Comparison of ENCODE assay signal across 1 cellular context in the genomic region with DNA sequence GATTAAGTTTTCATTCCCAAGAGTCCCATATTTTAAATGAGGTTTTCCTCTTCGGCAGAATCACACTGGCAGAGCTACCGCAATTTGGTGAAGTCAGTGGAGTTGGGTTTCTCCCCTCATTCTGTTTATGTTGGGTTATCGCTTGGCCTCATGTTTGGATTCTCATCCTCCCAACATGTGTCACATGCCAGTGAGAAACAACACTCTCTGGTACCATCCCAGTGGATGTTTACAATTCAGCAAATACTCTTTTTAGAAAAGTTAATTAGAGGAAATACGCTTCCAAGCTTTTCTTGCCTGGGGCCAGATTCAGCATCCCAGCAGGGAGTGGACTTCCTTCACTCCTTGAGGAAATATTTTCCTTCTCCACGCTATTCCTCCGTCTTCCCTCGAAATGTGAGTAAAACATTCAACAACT.
TF ChIP-seq lines count a peak whose summit lies in the region.

No MANE protein-coding gene starts in this region.

TF ChIP-seq in GM23338, 12 proteins besides CTCF, POLR2A, EP300 and RAD21 (continued from another document):
- TF ChIP-seq, protein P1, sequence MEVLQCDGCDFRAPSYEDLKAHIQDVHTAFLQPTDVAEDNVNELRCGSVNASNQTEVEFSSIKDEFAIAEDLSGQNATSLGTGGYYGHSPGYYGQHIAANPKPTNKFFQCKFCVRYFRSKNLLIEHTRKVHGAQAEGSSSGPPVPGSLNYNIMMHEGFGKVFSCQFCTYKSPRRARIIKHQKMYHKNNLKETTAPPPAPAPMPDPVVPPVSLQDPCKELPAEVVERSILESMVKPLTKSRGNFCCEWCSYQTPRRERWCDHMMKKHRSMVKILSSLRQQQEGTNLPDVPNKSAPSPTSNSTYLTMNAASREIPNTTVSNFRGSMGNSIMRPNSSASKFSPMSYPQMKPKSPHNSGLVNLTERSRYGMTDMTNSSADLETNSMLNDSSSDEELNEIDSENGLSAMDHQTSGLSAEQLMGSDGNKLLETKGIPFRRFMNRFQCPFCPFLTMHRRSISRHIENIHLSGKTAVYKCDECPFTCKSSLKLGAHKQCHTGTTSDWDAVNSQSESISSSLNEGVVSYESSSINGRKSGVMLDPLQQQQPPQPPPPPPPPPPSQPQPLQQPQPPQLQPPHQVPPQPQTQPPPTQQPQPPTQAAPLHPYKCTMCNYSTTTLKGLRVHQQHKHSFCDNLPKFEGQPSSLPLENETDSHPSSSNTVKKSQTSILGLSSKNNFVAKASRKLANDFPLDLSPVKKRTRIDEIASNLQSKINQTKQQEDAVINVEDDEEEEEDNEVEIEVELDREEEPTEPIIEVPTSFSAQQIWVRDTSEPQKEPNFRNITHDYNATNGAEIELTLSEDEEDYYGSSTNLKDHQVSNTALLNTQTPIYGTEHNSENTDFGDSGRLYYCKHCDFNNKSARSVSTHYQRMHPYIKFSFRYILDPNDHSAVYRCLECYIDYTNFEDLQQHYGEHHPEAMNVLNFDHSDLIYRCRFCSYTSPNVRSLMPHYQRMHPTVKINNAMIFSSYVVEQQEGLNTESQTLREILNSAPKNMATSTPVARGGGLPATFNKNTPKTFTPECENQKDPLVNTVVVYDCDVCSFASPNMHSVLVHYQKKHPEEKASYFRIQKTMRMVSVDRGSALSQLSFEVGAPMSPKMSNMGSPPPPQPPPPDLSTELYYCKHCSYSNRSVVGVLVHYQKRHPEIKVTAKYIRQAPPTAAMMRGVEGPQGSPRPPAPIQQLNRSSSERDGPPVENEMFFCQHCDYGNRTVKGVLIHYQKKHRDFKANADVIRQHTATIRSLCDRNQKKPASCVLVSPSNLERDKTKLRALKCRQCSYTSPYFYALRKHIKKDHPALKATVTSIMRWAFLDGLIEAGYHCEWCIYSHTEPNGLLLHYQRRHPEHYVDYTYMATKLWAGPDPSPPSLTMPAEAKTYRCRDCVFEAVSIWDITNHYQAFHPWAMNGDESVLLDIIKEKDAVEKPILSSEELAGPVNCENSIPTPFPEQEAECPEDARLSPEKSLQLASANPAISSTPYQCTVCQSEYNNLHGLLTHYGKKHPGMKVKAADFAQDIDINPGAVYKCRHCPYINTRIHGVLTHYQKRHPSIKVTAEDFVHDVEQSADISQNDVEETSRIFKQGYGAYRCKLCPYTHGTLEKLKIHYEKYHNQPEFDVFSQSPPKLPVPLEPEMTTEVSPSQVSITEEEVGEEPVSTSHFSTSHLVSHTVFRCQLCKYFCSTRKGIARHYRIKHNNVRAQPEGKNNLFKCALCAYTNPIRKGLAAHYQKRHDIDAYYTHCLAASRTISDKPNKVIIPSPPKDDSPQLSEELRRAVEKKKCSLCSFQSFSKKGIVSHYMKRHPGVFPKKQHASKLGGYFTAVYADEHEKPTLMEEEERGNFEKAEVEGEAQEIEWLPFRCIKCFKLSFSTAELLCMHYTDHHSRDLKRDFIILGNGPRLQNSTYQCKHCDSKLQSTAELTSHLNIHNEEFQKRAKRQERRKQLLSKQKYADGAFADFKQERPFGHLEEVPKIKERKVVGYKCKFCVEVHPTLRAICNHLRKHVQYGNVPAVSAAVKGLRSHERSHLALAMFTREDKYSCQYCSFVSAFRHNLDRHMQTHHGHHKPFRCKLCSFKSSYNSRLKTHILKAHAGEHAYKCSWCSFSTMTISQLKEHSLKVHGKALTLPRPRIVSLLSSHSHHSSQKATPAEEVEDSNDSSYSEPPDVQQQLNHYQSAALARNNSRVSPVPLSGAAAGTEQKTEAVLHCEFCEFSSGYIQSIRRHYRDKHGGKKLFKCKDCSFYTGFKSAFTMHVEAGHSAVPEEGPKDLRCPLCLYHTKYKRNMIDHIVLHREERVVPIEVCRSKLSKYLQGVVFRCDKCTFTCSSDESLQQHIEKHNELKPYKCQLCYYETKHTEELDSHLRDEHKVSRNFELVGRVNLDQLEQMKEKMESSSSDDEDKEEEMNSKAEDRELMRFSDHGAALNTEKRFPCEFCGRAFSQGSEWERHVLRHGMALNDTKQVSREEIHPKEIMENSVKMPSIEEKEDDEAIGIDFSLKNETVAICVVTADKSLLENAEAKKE (CRISPR knock-in tag; IDR thresholded peaks at IDR 0.05), result no peak
- no peak for TF ChIP-seq POLR2AphosphoS5 (IDR thresholded peaks at IDR 0.05; ENCODE audit: low read depth)
- TF ChIP-seq, protein P2, sequence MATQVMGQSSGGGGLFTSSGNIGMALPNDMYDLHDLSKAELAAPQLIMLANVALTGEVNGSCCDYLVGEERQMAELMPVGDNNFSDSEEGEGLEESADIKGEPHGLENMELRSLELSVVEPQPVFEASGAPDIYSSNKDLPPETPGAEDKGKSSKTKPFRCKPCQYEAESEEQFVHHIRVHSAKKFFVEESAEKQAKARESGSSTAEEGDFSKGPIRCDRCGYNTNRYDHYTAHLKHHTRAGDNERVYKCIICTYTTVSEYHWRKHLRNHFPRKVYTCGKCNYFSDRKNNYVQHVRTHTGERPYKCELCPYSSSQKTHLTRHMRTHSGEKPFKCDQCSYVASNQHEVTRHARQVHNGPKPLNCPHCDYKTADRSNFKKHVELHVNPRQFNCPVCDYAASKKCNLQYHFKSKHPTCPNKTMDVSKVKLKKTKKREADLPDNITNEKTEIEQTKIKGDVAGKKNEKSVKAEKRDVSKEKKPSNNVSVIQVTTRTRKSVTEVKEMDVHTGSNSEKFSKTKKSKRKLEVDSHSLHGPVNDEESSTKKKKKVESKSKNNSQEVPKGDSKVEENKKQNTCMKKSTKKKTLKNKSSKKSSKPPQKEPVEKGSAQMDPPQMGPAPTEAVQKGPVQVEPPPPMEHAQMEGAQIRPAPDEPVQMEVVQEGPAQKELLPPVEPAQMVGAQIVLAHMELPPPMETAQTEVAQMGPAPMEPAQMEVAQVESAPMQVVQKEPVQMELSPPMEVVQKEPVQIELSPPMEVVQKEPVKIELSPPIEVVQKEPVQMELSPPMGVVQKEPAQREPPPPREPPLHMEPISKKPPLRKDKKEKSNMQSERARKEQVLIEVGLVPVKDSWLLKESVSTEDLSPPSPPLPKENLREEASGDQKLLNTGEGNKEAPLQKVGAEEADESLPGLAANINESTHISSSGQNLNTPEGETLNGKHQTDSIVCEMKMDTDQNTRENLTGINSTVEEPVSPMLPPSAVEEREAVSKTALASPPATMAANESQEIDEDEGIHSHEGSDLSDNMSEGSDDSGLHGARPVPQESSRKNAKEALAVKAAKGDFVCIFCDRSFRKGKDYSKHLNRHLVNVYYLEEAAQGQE (IDR thresholded peaks at IDR 0.05; ENCODE audit: unreplicated experiment), result no peak
- no peak for TF ChIP-seq EZH2phosphoT487 (IDR thresholded peaks at IDR 0.05; ENCODE audit: unreplicated experiment)
- TF ChIP-seq, protein P3, sequence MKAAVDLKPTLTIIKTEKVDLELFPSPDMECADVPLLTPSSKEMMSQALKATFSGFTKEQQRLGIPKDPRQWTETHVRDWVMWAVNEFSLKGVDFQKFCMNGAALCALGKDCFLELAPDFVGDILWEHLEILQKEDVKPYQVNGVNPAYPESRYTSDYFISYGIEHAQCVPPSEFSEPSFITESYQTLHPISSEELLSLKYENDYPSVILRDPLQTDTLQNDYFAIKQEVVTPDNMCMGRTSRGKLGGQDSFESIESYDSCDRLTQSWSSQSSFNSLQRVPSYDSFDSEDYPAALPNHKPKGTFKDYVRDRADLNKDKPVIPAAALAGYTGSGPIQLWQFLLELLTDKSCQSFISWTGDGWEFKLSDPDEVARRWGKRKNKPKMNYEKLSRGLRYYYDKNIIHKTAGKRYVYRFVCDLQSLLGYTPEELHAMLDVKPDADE (IDR thresholded peaks at IDR 0.05), result no peak
- TF ChIP-seq JUNB (IDR thresholded peaks at IDR 0.05; ENCODE audit: unreplicated experiment), result no peak
- no peak for TF ChIP-seq STAT1 (IDR thresholded peaks at IDR 0.05; ENCODE audit: unreplicated experiment)
- TF ChIP-seq EZH2 (IDR thresholded peaks at IDR 0.05; ENCODE audit: low read depth, unreplicated experiment), result no peak
- TF ChIP-seq ZNF331 (CRISPR knock-in tag; IDR thresholded peaks at IDR 0.05; ENCODE audit: low read depth), result no peak
- TF ChIP-seq ZNF114 (CRISPR knock-in tag; IDR thresholded peaks at IDR 0.05), result no peak
